In the genomic region with DNA sequence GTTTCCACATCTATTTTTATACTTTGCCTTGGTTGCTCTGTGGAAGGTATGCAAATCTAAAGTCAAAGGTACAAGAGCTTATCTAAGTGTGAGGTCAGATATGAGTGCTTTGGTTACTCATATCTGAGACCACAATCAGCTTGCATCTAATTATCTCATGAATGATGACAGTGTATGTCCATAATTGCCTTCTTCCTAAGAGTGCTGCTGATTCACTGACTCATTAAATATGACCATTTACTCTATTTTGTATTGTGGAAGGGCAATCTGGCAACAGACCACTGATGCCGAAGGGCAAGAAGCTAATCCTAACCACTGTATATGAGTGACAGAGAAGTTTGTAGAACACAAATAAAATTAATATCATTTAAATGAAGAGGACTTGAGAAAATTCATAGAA, we compare ENCODE assay signal across 22 cellular contexts.
A peak's percentile ranks its signal among the peaks of the same experiment; 100 is the strongest.
DNase-seq lines count a peak whose midpoint lies in the region; FAIRE-seq and TF ChIP-seq lines count a peak whose summit lies in the region.
"Had no signal": no experiment of that assay in that cellular context is flagged by ENCODE, and none has a peak within 500 bp of the region (broad histone marks: within the 10 kb centered on the region; RNA-seq: fewer than 3 reads in every experiment).

No MANE protein-coding gene starts in this region.

- DNase-seq in NCI-H748 (lab: John Stamatoyannopoulos, UW; ENCODE audit: unreplicated experiment) (peak; percentile 58), NCI-H748 treated with DMSO at 0.1 percent for 48 hours (lab: John Stamatoyannopoulos, UW) (no peak), NCI-H1048 (lab: John Stamatoyannopoulos, UW) (peak; percentile 48), SW480 (ENCODE audit: low spot score) (peak; percentile 18), retinal pigment epithelial cell (ENCODE audit: low read depth) (peak; percentile 97), NCI-H2171 (lab: John Stamatoyannopoulos, UW) (no peak), GM12891 (ENCODE audit: insufficient read length, low spot score) (no peak), activated gamma-delta T cell (lab: John Stamatoyannopoulos, UW) (no peak)
- DNase-seq: 8988T; activated CD4-positive, alpha-beta T cell treated with anti-CD3 and anti-CD28 coated beads, Interleukin-2, amount 50 U/mL, for 4 hours; activated CD8-positive, alpha-beta memory T cell treated with anti-CD3 and anti-CD28 coated beads, Interleukin-2, amount 50 U/mL, for 4 hours; activated naive CD4-positive, alpha-beta T cell treated with anti-CD3 and anti-CD28 coated beads, Interleukin-2, amount 10 ng/mL, durations not matched to agents 7 days and 5 days; CD4-positive, CD25-positive, alpha-beta regulatory T cell; effector CD4-positive, alpha-beta T cell; natural killer cell; NCI-H1694; NCI-H510A; stimulated activated naive CD8-positive, alpha-beta T cell treated with anti-CD3 and anti-CD28 coated beads, Interleukin-15, Interleukin-2, amounts not matched to agents 100 U/mL and 50 U/mL, for 24 hours; testis had no signal

- FAIRE-seq in GM12891 (lab: Jason Lieb, UNC): no peak
- FAIRE-seq: bronchial epithelial cell, keratinocyte had no signal

- no peak for TF ChIP-seq CTCF in retinal pigment epithelial cell (conservative IDR thresholded peaks at IDR 0.05; ENCODE audit: low read depth, low read length)

- H3K4me3 ChIP-seq in retinal pigment epithelial cell (ENCODE audit: low read length): no peak overlapping the region
- H3K4me3 ChIP-seq: HAP-1, testis had no signal

- no peak for TF ChIP-seq POLR2A in GM12891 (IDR thresholded peaks at IDR 0.05; ENCODE audit: low read depth, low read length)

TF ChIP-seq in GM12891, 5 proteins besides CTCF, POLR2A, EP300 and RAD21:
- no peak for TF ChIP-seq TAF1 (IDR thresholded peaks at IDR 0.05; ENCODE audit: low read depth, low read length)
TF ChIP-seq in GM12891: peak in this region for 0.

Comparison
In these comparisons a context has a peak if more than half of its experiments do, and no peak if none do; other contexts are left out.
1. DNase-seq: peak in NCI-H748 (single experiment), NCI-H1048 (single experiment), SW480 (single experiment) and retinal pigment epithelial cell (single experiment); none in NCI-H748 treated with DMSO at 0.1 percent for 48 hours (single experiment), NCI-H2171 (single experiment), GM12891 (single experiment) and activated gamma-delta T cell (single experiment).